Comparison of ENCODE assay signal across 11 cellular contexts in genomic region chr5:158406884-158407790, GRCh38.
DNase-seq lines count a peak whose midpoint lies in the region; ATAC-seq and TF ChIP-seq lines count a peak whose summit lies in the region.
"Had no signal": no experiment of that assay in that cellular context is flagged by ENCODE, and none has a peak within 500 bp of the region (broad histone marks: within the 10 kb centered on the region; RNA-seq: fewer than 3 reads in every experiment).

No MANE protein-coding gene starts in this region.

- H3K9me3 Mint-ChIP-seq in activated T-helper 17 cell treated with anti-CD3 and anti-CD28 coated beads, Interleukin-2, amount 50 U/mL, for 72 hours: peaks cover 4% of the 10 kb centered on the region

- CTCF ChIA-PET in HEK293T (lab: Yijun Ruan, JAX): no interaction called here

- peaks cover 0 to 12% of the 10 kb centered on the region in 2 donors for H3K4me1 ChIP-seq in left lung

- H3K36me3 ChIP-seq in left lung: no peaks in the 10 kb centered on the region
- H3K36me3 ChIP-seq: MG63 had no signal

- H3K4me3 ChIP-seq in left lung: no peak overlapping the region
- H3K4me3 ChIP-seq: MG63, SK-N-MC had no signal

- no peaks in the 10 kb centered on the region for H3K36me3 Mint-ChIP-seq in activated T-helper 17 cell treated with anti-CD3 and anti-CD28 coated beads, Interleukin-2, amount 50 U/mL, for 72 hours (ENCODE audit: low read depth)

- POLR2A ChIA-PET in HEK293T (lab: Yijun Ruan, JAX): no interaction called here

- H3K27ac Mint-ChIP-seq in activated T-helper 17 cell treated with anti-CD3 and anti-CD28 coated beads, Interleukin-2, amount 50 U/mL, for 72 hours: no peak overlapping the region
- H3K27ac Mint-ChIP-seq: endodermal cell had no signal

- H3K27me3 ChIP-seq in left lung: no peaks in the 10 kb centered on the region
- H3K27me3 ChIP-seq: MG63 had no signal

- peaks cover 5% of the 10 kb centered on the region for H3K27me3 Mint-ChIP-seq in activated T-helper 17 cell treated with anti-CD3 and anti-CD28 coated beads, Interleukin-2, amount 50 U/mL, for 72 hours

- H3K4me1 Mint-ChIP-seq in activated T-helper 17 cell treated with anti-CD3 and anti-CD28 coated beads, Interleukin-2, amount 50 U/mL, for 72 hours: no peaks in the 10 kb centered on the region
- H3K4me1 Mint-ChIP-seq: endodermal cell had no signal

- DNase-seq in left lung (no peak), NCI-H1048 (lab: John Stamatoyannopoulos, UW) (no peak), HEK293T (ENCODE audit: extremely low spot score) (no peak), medulla oblongata (ENCODE audit: extremely low spot score) (no peak)
- DNase-seq: endodermal cell, MG63 had no signal

- ATAC-seq in GM18502 (IDR thresholded peaks at IDR 0.05; ENCODE audit: poor library complexity, unreplicated experiment) (peak; percentile 49), HG02938 (IDR thresholded peaks at IDR 0.05; ENCODE audit: unreplicated experiment) (peak; percentile 49), left lung (peak; percentile 65), HG03097 (IDR thresholded peaks at IDR 0.05; ENCODE audit: low FRiP score, unreplicated experiment) (no peak)
- ATAC-seq in activated T-helper 17 cell treated with anti-CD3 and anti-CD28 coated beads, Interleukin-2, amount 50 U/mL, for 72 hours (replicated peaks): peak; percentile 66

- peaks cover 0 to 16% of the 10 kb centered on the region in 2 donors for H3K9me3 ChIP-seq in left lung

- no peak overlapping the region for H3K4me3 Mint-ChIP-seq in activated T-helper 17 cell treated with anti-CD3 and anti-CD28 coated beads, Interleukin-2, amount 50 U/mL, for 72 hours
- H3K4me3 Mint-ChIP-seq: endodermal cell had no signal

- TF ChIP-seq CTCF in left lung (IDR thresholded peaks at IDR 0.05): no peak

- intact Hi-C loops in left lung (cut with DNase I): no loop called here

- H3K27ac ChIP-seq in left lung: no peak overlapping the region
- H3K27ac ChIP-seq: SK-N-MC had no signal

TF ChIP-seq in HEK293T, 16 proteins besides CTCF, POLR2A, EP300 and RAD21:
- TF ChIP-seq HDGF (IDR thresholded peaks at IDR 0.05; ENCODE audit: borderline replicate concordance) (no peak), FOXA1 (IDR thresholded peaks at IDR 0.05) (no peak), CTBP1 (IDR thresholded peaks at IDR 0.05; ENCODE audit: borderline replicate concordance) (no peak), ARNT (IDR thresholded peaks at IDR 0.05) (no peak), ZNF384 (IDR thresholded peaks at IDR 0.05) (no peak), FOXK2 (IDR thresholded peaks at IDR 0.05) (no peak), SUZ12 (IDR thresholded peaks at IDR 0.05) (no peak), LEF1 (IDR thresholded peaks at IDR 0.05; ENCODE audit: borderline replicate concordance) (no peak), TARDBP (IDR thresholded peaks at IDR 0.05) (no peak), SP1 (IDR thresholded peaks at IDR 0.05) (no peak), L3MBTL2 (conservative IDR thresholded peaks at IDR 0.05) (no peak), BHLHE40 (IDR thresholded peaks at IDR 0.05; ENCODE audit: borderline replicate concordance) (no peak), NFRKB (IDR thresholded peaks at IDR 0.05) (no peak), FOXM1 (IDR thresholded peaks at IDR 0.05; ENCODE audit: borderline replicate concordance) (no peak), ELF4 (IDR thresholded peaks at IDR 0.05) (no peak)
- TF ChIP-seq, protein P1, sequence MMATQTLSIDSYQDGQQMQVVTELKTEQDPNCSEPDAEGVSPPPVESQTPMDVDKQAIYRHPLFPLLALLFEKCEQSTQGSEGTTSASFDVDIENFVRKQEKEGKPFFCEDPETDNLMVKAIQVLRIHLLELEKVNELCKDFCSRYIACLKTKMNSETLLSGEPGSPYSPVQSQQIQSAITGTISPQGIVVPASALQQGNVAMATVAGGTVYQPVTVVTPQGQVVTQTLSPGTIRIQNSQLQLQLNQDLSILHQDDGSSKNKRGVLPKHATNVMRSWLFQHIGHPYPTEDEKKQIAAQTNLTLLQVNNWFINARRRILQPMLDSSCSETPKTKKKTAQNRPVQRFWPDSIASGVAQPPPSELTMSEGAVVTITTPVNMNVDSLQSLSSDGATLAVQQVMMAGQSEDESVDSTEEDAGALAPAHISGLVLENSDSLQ (IDR thresholded peaks at IDR 0.05): no peak
